ENCODE assay signal across 2 cellular contexts in the genomic region with DNA sequence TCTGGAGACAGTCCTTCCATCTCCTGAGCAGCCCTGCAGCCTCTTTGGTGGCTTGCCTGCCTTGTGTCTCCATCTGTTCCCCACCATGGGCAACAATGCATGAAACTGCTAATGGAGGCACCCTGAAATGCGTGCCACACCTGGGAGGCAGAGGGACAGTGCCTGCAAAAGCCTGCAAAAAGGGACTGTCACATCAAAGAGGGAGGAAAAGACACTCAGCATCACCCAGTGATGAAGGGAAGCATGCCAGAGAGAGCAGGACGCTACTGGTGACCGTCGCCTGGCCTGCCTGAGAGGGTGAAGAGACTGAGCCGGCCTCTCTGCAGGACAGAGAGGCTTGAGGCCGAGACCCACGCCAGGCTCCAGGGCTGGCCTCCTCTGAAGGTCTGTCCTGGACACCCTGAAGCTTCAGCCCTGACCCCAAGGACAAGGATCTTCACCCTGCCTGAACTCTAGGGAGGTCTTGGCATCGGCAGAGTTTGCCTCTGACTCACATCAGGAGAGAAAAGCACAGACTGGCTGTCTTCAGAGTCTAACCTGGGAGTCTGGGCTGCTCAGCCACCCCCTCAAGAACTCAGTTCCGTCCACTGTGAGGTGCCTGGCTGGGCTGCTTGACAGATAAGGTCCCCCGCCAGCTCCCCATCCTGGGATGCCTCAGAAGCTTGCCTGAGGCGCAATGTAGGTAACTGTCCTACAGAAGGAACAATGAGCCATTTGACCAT.
TF ChIP-seq lines count a peak whose summit lies in the region.

No MANE protein-coding gene starts in this region.

TF ChIP-seq in liver, 16 proteins besides CTCF, POLR2A, EP300 and RAD21:
- no peak for TF ChIP-seq ZBTB33 (IDR thresholded peaks at IDR 0.05)
- peak in 1 of 2 donors; percentile 27 for TF ChIP-seq RXRA (IDR thresholded peaks at IDR 0.05)

TF ChIP-seq in HepG2, 621 proteins besides CTCF, POLR2A, EP300 and RAD21:
- TF ChIP-seq ZNF142 (CRISPR knock-in tag; IDR thresholded peaks at IDR 0.05) (no peak), ZNF747 (CRISPR knock-in tag; IDR thresholded peaks at IDR 0.05; ENCODE audit: borderline replicate concordance) (no peak), ZFY (CRISPR knock-in tag; IDR thresholded peaks at IDR 0.05) (no peak), ZNF275 (CRISPR knock-in tag; IDR thresholded peaks at IDR 0.05; ENCODE audit: borderline replicate concordance) (no peak), SNAI1 (CRISPR knock-in tag; IDR thresholded peaks at IDR 0.05; ENCODE audit: borderline replicate concordance) (no peak), ZBTB3 (CRISPR knock-in tag; IDR thresholded peaks at IDR 0.05; ENCODE audit: borderline replicate concordance, low read depth) (no peak), RAD51 (IDR thresholded peaks at IDR 0.05; ENCODE audit: borderline replicate concordance) (no peak), ZFP91 (CRISPR knock-in tag; IDR thresholded peaks at IDR 0.05; ENCODE audit: borderline replicate concordance) (no peak), ZSCAN9 (CRISPR knock-in tag; IDR thresholded peaks at IDR 0.05; ENCODE audit: borderline replicate concordance) (no peak), ZNF589 (CRISPR knock-in tag; conservative IDR thresholded peaks at IDR 0.05) (no peak), ZC3H4 (CRISPR knock-in tag; IDR thresholded peaks at IDR 0.05; ENCODE audit: borderline replicate concordance) (no peak), NFKB2 (CRISPR knock-in tag; IDR thresholded peaks at IDR 0.05; ENCODE audit: borderline replicate concordance) (no peak), ZNF704 (CRISPR knock-in tag; IDR thresholded peaks at IDR 0.05; ENCODE audit: borderline replicate concordance) (no peak), FOXJ3 (CRISPR knock-in tag; IDR thresholded peaks at IDR 0.05; ENCODE audit: borderline replicate concordance) (no peak), ZNF558 (CRISPR knock-in tag; IDR thresholded peaks at IDR 0.05; ENCODE audit: borderline replicate concordance) (no peak), FUBP1 (CRISPR knock-in tag; IDR thresholded peaks at IDR 0.05; ENCODE audit: borderline replicate concordance) (no peak)
- TF ChIP-seq, protein P1, sequence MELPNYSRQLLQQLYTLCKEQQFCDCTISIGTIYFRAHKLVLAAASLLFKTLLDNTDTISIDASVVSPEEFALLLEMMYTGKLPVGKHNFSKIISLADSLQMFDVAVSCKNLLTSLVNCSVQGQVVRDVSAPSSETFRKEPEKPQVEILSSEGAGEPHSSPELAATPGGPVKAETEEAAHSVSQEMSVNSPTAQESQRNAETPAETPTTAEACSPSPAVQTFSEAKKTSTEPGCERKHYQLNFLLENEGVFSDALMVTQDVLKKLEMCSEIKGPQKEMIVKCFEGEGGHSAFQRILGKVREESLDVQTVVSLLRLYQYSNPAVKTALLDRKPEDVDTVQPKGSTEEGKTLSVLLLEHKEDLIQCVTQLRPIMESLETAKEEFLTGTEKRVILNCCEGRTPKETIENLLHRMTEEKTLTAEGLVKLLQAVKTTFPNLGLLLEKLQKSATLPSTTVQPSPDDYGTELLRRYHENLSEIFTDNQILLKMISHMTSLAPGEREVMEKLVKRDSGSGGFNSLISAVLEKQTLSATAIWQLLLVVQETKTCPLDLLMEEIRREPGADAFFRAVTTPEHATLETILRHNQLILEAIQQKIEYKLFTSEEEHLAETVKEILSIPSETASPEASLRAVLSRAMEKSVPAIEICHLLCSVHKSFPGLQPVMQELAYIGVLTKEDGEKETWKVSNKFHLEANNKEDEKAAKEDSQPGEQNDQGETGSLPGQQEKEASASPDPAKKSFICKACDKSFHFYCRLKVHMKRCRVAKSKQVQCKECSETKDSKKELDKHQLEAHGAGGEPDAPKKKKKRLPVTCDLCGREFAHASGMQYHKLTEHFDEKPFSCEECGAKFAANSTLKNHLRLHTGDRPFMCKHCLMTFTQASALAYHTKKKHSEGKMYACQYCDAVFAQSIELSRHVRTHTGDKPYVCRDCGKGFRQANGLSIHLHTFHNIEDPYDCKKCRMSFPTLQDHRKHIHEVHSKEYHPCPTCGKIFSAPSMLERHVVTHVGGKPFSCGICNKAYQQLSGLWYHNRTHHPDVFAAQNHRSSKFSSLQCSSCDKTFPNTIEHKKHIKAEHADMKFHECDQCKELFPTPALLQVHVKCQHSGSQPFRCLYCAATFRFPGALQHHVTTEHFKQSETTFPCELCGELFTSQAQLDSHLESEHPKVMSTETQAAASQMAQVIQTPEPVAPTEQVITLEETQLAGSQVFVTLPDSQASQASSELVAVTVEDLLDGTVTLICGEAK (IDR thresholded peaks at IDR 0.05), result no peak
- TF ChIP-seq, protein P1 (CRISPR knock-in tag; IDR thresholded peaks at IDR 0.05), result no peak
- TF ChIP-seq, protein P2, sequence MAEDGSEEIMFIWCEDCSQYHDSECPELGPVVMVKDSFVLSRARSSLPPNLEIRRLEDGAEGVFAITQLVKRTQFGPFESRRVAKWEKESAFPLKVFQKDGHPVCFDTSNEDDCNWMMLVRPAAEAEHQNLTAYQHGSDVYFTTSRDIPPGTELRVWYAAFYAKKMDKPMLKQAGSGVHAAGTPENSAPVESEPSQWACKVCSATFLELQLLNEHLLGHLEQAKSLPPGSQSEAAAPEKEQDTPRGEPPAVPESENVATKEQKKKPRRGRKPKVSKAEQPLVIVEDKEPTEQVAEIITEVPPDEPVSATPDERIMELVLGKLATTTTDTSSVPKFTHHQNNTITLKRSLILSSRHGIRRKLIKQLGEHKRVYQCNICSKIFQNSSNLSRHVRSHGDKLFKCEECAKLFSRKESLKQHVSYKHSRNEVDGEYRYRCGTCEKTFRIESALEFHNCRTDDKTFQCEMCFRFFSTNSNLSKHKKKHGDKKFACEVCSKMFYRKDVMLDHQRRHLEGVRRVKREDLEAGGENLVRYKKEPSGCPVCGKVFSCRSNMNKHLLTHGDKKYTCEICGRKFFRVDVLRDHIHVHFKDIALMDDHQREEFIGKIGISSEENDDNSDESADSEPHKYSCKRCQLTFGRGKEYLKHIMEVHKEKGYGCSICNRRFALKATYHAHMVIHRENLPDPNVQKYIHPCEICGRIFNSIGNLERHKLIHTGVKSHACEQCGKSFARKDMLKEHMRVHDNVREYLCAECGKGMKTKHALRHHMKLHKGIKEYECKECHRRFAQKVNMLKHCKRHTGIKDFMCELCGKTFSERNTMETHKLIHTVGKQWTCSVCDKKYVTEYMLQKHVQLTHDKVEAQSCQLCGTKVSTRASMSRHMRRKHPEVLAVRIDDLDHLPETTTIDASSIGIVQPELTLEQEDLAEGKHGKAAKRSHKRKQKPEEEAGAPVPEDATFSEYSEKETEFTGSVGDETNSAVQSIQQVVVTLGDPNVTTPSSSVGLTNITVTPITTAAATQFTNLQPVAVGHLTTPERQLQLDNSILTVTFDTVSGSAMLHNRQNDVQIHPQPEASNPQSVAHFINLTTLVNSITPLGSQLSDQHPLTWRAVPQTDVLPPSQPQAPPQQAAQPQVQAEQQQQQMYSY (CRISPR knock-in tag; IDR thresholded peaks at IDR 0.05), result no peak
